1 cellular context compared by ENCODE assay signal in the genomic region with DNA sequence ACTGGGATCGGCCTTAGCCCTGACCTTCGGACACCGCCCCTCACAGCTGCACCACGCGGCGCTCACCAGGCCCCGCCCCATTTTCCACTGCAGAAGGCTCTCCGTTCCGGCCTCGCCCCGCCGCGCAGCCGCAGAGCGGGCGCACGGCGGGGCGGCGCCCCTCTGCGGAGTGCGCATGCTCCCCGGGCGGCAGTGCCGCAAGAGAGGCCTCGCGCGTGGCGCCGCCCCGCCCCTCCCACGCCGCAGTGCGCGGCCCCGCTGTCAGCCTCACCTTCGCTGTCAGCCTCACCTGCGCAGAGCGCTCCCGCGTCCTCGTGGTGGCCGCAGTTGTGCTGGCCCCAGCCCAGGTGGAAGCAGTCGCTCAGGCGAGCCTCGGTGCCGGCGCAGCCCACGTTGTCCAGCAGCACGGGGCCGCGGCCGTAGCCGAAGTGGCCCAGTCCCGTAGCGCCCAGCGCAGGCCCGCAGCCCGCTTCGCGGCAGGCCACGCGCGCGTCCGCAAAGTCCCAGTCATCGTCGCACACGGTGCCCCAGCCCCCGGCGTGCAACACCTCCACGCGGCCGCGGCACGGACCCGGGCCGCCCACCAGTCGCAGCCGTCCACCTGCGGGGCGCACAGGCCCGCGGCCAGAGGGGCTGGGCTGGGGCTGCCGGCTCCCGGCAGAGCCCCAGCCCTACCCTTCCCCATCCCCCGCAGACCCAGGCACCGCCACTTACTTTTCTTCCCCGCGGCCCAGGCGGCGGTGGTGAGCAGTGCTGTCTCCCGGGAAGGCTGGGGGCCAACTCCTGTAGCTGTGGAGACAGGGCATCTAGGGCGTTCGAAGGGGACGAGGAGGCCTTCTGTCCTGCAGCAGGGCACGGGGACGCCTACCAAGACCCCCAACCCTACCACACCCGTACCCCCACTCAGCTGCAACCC.
A peak's percentile ranks its signal among the peaks of the same experiment; 100 is the strongest.
TF ChIP-seq lines count a peak whose summit lies in the region.

No MANE protein-coding gene starts in this region.

TF ChIP-seq in K562, 482 proteins besides CTCF, POLR2A, EP300 and RAD21 (continued from another document and continues in another):
- TF ChIP-seq, protein P1, sequence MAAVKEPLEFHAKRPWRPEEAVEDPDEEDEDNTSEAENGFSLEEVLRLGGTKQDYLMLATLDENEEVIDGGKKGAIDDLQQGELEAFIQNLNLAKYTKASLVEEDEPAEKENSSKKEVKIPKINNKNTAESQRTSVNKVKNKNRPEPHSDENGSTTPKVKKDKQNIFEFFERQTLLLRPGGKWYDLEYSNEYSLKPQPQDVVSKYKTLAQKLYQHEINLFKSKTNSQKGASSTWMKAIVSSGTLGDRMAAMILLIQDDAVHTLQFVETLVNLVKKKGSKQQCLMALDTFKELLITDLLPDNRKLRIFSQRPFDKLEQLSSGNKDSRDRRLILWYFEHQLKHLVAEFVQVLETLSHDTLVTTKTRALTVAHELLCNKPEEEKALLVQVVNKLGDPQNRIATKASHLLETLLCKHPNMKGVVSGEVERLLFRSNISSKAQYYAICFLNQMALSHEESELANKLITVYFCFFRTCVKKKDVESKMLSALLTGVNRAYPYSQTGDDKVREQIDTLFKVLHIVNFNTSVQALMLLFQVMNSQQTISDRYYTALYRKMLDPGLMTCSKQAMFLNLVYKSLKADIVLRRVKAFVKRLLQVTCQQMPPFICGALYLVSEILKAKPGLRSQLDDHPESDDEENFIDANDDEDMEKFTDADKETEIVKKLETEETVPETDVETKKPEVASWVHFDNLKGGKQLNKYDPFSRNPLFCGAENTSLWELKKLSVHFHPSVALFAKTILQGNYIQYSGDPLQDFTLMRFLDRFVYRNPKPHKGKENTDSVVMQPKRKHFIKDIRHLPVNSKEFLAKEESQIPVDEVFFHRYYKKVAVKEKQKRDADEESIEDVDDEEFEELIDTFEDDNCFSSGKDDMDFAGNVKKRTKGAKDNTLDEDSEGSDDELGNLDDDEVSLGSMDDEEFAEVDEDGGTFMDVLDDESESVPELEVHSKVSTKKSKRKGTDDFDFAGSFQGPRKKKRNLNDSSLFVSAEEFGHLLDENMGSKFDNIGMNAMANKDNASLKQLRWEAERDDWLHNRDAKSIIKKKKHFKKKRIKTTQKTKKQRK (IDR thresholded peaks at IDR 0.05; ENCODE audit: borderline replicate concordance, low read depth, low read length): no peak
- TF ChIP-seq ZNF24 (IDR thresholded peaks at IDR 0.05): peak; percentile 76; the same call in 1 of the 2 replicates
- TF ChIP-seq MCM3 (IDR thresholded peaks at IDR 0.05): no peak
- TF ChIP-seq ZZZ3 (IDR thresholded peaks at IDR 0.05): no peak
- TF ChIP-seq ZNF668 (CRISPR knock-in tag; IDR thresholded peaks at IDR 0.05): peak; percentile 72; the same call in 1 of the 2 replicates
- peak; percentile 94 for TF ChIP-seq TARDBP (IDR thresholded peaks at IDR 0.05)
- TF ChIP-seq FOXM1 (IDR thresholded peaks at IDR 0.05; ENCODE audit: low read depth): no peak
- peak; percentile 88 for TF ChIP-seq FOXM1 (CRISPR knock-in tag; IDR thresholded peaks at IDR 0.05; ENCODE audit: low read depth)
- TF ChIP-seq, protein P2, sequence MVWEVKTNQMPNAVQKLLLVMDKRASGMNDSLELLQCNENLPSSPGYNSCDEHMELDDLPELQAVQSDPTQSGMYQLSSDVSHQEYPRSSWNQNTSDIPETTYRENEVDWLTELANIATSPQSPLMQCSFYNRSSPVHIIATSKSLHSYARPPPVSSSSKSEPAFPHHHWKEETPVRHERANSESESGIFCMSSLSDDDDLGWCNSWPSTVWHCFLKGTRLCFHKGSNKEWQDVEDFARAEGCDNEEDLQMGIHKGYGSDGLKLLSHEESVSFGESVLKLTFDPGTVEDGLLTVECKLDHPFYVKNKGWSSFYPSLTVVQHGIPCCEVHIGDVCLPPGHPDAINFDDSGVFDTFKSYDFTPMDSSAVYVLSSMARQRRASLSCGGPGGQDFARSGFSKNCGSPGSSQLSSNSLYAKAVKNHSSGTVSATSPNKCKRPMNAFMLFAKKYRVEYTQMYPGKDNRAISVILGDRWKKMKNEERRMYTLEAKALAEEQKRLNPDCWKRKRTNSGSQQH (CRISPR knock-in tag; IDR thresholded peaks at IDR 0.05): no peak
- no peak for TF ChIP-seq PRPF4 (IDR thresholded peaks at IDR 0.05; ENCODE audit: insufficient read depth, low read depth, low read length, poor library complexity, severe bottlenecking)
- no peak; the same call in 1 of the 2 replicates for TF ChIP-seq KLF6 (CRISPR knock-in tag; IDR thresholded peaks at IDR 0.05; ENCODE audit: borderline replicate concordance)
- TF ChIP-seq, protein P3, sequence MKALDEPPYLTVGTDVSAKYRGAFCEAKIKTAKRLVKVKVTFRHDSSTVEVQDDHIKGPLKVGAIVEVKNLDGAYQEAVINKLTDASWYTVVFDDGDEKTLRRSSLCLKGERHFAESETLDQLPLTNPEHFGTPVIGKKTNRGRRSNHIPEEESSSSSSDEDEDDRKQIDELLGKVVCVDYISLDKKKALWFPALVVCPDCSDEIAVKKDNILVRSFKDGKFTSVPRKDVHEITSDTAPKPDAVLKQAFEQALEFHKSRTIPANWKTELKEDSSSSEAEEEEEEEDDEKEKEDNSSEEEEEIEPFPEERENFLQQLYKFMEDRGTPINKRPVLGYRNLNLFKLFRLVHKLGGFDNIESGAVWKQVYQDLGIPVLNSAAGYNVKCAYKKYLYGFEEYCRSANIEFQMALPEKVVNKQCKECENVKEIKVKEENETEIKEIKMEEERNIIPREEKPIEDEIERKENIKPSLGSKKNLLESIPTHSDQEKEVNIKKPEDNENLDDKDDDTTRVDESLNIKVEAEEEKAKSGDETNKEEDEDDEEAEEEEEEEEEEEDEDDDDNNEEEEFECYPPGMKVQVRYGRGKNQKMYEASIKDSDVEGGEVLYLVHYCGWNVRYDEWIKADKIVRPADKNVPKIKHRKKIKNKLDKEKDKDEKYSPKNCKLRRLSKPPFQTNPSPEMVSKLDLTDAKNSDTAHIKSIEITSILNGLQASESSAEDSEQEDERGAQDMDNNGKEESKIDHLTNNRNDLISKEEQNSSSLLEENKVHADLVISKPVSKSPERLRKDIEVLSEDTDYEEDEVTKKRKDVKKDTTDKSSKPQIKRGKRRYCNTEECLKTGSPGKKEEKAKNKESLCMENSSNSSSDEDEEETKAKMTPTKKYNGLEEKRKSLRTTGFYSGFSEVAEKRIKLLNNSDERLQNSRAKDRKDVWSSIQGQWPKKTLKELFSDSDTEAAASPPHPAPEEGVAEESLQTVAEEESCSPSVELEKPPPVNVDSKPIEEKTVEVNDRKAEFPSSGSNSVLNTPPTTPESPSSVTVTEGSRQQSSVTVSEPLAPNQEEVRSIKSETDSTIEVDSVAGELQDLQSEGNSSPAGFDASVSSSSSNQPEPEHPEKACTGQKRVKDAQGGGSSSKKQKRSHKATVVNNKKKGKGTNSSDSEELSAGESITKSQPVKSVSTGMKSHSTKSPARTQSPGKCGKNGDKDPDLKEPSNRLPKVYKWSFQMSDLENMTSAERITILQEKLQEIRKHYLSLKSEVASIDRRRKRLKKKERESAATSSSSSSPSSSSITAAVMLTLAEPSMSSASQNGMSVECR (CRISPR knock-in tag; IDR thresholded peaks at IDR 0.05): peak; percentile 92
- no peak; the same call in 1 of the 2 replicates for TF ChIP-seq NFATC3 (IDR thresholded peaks at IDR 0.05)
- TF ChIP-seq RFX1 (IDR thresholded peaks at IDR 0.05): no peak
- TF ChIP-seq L3MBTL2 (IDR thresholded peaks at IDR 0.05): peak; percentile 98
- 0 out of 2 replicates have a peak, but pooled peaks have one; percentile 21 for TF ChIP-seq TEAD4 (IDR thresholded peaks at IDR 0.05; ENCODE audit: low read length)
- peak; percentile 46; the same call in 1 of the 2 replicates for TF ChIP-seq TEAD4 (CRISPR knock-in tag; IDR thresholded peaks at IDR 0.05; ENCODE audit: borderline replicate concordance)
- TF ChIP-seq MTA3 (IDR thresholded peaks at IDR 0.05; ENCODE audit: borderline replicate concordance): peak; percentile 95
- 0 out of 2 replicates have a peak, but pooled peaks have one; percentile 34 for TF ChIP-seq NR4A1 (CRISPR knock-in tag; IDR thresholded peaks at IDR 0.05)
- peak; percentile 77 for TF ChIP-seq NR4A1 (tag; IDR thresholded peaks at IDR 0.05)
- TF ChIP-seq RBM22 (IDR thresholded peaks at IDR 0.05; ENCODE audit: low read depth, low read length, poor library complexity, severe bottlenecking): no peak
- no peak for TF ChIP-seq CBX1 (IDR thresholded peaks at IDR 0.05; ENCODE audit: low read depth)
- no peak for TF ChIP-seq TEAD2 (tag; IDR thresholded peaks at IDR 0.05)
- TF ChIP-seq, protein P4, sequence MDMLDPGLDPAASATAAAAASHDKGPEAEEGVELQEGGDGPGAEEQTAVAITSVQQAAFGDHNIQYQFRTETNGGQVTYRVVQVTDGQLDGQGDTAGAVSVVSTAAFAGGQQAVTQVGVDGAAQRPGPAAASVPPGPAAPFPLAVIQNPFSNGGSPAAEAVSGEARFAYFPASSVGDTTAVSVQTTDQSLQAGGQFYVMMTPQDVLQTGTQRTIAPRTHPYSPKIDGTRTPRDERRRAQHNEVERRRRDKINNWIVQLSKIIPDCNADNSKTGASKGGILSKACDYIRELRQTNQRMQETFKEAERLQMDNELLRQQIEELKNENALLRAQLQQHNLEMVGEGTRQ (CRISPR knock-in tag; IDR thresholded peaks at IDR 0.05): peak; percentile 44; the same call in 1 of the 2 replicates
- no peak for TF ChIP-seq ZKSCAN3 (CRISPR knock-in tag; IDR thresholded peaks at IDR 0.05)
- TF ChIP-seq DNMT1 (IDR thresholded peaks at IDR 0.05): no peak
- TF ChIP-seq KLF1 (tag; IDR thresholded peaks at IDR 0.05): peak; percentile 93
- TF ChIP-seq, protein P5, sequence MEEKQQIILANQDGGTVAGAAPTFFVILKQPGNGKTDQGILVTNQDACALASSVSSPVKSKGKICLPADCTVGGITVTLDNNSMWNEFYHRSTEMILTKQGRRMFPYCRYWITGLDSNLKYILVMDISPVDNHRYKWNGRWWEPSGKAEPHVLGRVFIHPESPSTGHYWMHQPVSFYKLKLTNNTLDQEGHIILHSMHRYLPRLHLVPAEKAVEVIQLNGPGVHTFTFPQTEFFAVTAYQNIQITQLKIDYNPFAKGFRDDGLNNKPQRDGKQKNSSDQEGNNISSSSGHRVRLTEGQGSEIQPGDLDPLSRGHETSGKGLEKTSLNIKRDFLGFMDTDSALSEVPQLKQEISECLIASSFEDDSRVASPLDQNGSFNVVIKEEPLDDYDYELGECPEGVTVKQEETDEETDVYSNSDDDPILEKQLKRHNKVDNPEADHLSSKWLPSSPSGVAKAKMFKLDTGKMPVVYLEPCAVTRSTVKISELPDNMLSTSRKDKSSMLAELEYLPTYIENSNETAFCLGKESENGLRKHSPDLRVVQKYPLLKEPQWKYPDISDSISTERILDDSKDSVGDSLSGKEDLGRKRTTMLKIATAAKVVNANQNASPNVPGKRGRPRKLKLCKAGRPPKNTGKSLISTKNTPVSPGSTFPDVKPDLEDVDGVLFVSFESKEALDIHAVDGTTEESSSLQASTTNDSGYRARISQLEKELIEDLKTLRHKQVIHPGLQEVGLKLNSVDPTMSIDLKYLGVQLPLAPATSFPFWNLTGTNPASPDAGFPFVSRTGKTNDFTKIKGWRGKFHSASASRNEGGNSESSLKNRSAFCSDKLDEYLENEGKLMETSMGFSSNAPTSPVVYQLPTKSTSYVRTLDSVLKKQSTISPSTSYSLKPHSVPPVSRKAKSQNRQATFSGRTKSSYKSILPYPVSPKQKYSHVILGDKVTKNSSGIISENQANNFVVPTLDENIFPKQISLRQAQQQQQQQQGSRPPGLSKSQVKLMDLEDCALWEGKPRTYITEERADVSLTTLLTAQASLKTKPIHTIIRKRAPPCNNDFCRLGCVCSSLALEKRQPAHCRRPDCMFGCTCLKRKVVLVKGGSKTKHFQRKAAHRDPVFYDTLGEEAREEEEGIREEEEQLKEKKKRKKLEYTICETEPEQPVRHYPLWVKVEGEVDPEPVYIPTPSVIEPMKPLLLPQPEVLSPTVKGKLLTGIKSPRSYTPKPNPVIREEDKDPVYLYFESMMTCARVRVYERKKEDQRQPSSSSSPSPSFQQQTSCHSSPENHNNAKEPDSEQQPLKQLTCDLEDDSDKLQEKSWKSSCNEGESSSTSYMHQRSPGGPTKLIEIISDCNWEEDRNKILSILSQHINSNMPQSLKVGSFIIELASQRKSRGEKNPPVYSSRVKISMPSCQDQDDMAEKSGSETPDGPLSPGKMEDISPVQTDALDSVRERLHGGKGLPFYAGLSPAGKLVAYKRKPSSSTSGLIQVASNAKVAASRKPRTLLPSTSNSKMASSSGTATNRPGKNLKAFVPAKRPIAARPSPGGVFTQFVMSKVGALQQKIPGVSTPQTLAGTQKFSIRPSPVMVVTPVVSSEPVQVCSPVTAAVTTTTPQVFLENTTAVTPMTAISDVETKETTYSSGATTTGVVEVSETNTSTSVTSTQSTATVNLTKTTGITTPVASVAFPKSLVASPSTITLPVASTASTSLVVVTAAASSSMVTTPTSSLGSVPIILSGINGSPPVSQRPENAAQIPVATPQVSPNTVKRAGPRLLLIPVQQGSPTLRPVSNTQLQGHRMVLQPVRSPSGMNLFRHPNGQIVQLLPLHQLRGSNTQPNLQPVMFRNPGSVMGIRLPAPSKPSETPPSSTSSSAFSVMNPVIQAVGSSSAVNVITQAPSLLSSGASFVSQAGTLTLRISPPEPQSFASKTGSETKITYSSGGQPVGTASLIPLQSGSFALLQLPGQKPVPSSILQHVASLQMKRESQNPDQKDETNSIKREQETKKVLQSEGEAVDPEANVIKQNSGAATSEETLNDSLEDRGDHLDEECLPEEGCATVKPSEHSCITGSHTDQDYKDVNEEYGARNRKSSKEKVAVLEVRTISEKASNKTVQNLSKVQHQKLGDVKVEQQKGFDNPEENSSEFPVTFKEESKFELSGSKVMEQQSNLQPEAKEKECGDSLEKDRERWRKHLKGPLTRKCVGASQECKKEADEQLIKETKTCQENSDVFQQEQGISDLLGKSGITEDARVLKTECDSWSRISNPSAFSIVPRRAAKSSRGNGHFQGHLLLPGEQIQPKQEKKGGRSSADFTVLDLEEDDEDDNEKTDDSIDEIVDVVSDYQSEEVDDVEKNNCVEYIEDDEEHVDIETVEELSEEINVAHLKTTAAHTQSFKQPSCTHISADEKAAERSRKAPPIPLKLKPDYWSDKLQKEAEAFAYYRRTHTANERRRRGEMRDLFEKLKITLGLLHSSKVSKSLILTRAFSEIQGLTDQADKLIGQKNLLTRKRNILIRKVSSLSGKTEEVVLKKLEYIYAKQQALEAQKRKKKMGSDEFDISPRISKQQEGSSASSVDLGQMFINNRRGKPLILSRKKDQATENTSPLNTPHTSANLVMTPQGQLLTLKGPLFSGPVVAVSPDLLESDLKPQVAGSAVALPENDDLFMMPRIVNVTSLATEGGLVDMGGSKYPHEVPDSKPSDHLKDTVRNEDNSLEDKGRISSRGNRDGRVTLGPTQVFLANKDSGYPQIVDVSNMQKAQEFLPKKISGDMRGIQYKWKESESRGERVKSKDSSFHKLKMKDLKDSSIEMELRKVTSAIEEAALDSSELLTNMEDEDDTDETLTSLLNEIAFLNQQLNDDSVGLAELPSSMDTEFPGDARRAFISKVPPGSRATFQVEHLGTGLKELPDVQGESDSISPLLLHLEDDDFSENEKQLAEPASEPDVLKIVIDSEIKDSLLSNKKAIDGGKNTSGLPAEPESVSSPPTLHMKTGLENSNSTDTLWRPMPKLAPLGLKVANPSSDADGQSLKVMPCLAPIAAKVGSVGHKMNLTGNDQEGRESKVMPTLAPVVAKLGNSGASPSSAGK (IDR thresholded peaks at IDR 0.05): peak; percentile 96
- no peak for TF ChIP-seq ZNF133 (CRISPR knock-in tag; IDR thresholded peaks at IDR 0.05)
- TF ChIP-seq NFE2 (IDR thresholded peaks at IDR 0.05; ENCODE audit: low read depth): no peak
- peak; percentile 59; the same call in 1 of the 2 replicates for TF ChIP-seq ZNF263 (CRISPR knock-in tag; IDR thresholded peaks at IDR 0.05; ENCODE audit: borderline replicate concordance)
